In genomic region chr5:149367972-149368645, GRCh38 we compare ENCODE assay signal across 14 cellular contexts. TPM values are rescaled to one million over a fixed set of nuclear protein-coding genes. Genes with fewer than 3 reads are reported as not detected.
"Had no signal": no experiment of that assay in that cellular context is flagged by ENCODE, and none has a peak within 500 bp of the region (broad histone marks: within the 10 kb centered on the region; RNA-seq: fewer than 3 reads in every experiment).

No MANE protein-coding gene starts in this region.

- H3K4me3 ChIP-seq: lung, mucosa of descending colon, psoas muscle, vagina had no signal

- H3K36me3 Mint-ChIP-seq: activated naive CD8-positive, alpha-beta T cell; natural killer cell had no signal

- H3K27me3 Mint-ChIP-seq: activated CD4-positive, alpha-beta T cell treated with anti-CD3 and anti-CD28 coated beads, Interleukin-2, amount 10 ng/mL, durations not matched to agents 7 days and 5 days; activated naive CD8-positive, alpha-beta T cell; stimulated activated naive CD8-positive, alpha-beta T cell treated with anti-CD3 and anti-CD28 coated beads, Interleukin-15, amount 100 ng/mL, for 72 hours had no signal

- H3K9me3 Mint-ChIP-seq: activated CD4-positive, alpha-beta T cell treated with anti-CD3 and anti-CD28 coated beads, Interleukin-2, amount 10 ng/mL, durations not matched to agents 7 days and 5 days; activated T-helper 2 cell treated with anti-CD3 and anti-CD28 coated beads, Interferon-gamma antibody, Interleukin-2, Interleukin-4, amounts not matched to agents 10 μg/mL and 5 μg/mL and 100 μg/mL, durations not matched to agents 14 hours and 24 hours and 36 hours; immature natural killer cell; natural killer cell; stimulated activated naive CD8-positive, alpha-beta T cell treated with anti-CD3 and anti-CD28 coated beads, Interleukin-15, amount 100 ng/mL, for 72 hours; T-helper 1 cell treated with Interleukin-12 subunit alpha and Interleukin-12 subunit beta and Interleukin-4 antibody, amounts not matched to agents 30 μg/mL and 1 μg/mL, for 36 hours had no signal

- H3K9me3 ChIP-seq: mucosa of descending colon, psoas muscle, vagina had no signal

- H3K27me3 ChIP-seq: vagina had no signal

- H3K27ac Mint-ChIP-seq: activated naive CD8-positive, alpha-beta T cell; activated T-helper 2 cell treated with anti-CD3 and anti-CD28 coated beads, Interferon-gamma antibody, Interleukin-2, Interleukin-4, amounts not matched to agents 10 μg/mL and 5 μg/mL and 100 μg/mL, durations not matched to agents 14 hours and 24 hours and 36 hours; immature natural killer cell; natural killer cell had no signal

- H3K27ac ChIP-seq: psoas muscle, vagina had no signal

- DNase-seq: cerebellar nuclear complex, natural killer cell, psoas muscle had no signal

- H3K4me3 Mint-ChIP-seq: activated CD4-positive, alpha-beta T cell treated with anti-CD3 and anti-CD28 coated beads, Interleukin-2, amount 10 ng/mL, durations not matched to agents 7 days and 5 days; activated naive CD8-positive, alpha-beta T cell; immature natural killer cell; natural killer cell; stimulated activated naive CD8-positive, alpha-beta T cell treated with anti-CD3 and anti-CD28 coated beads, Interleukin-15, amount 100 ng/mL, for 72 hours; T-helper 1 cell treated with Interleukin-12 subunit alpha and Interleukin-12 subunit beta and Interleukin-4 antibody, amounts not matched to agents 30 μg/mL and 1 μg/mL, for 36 hours had no signal

- H3K36me3 ChIP-seq: vagina had no signal

- H3K4me1 Mint-ChIP-seq: natural killer cell had no signal

RNA-seq across cellular contexts. Expression of gene IL17B, which starts 11.0 kb away (rescaled TPM):
- total RNA-seq: activated CD4-positive, alpha-beta T cell treated with anti-CD3 and anti-CD28 coated beads, Interleukin-2, amount 10 ng/mL, durations not matched to agents 7 days and 5 days; activated T-helper 2 cell treated with anti-CD3 and anti-CD28 coated beads, Interferon-gamma antibody, Interleukin-2, Interleukin-4, amounts not matched to agents 10 μg/mL and 5 μg/mL and 100 μg/mL, durations not matched to agents 14 hours and 24 hours and 36 hours; dermis blood vessel endothelial cell; epithelial cell of proximal tubule; natural killer cell had no signal
